In the genomic region with DNA sequence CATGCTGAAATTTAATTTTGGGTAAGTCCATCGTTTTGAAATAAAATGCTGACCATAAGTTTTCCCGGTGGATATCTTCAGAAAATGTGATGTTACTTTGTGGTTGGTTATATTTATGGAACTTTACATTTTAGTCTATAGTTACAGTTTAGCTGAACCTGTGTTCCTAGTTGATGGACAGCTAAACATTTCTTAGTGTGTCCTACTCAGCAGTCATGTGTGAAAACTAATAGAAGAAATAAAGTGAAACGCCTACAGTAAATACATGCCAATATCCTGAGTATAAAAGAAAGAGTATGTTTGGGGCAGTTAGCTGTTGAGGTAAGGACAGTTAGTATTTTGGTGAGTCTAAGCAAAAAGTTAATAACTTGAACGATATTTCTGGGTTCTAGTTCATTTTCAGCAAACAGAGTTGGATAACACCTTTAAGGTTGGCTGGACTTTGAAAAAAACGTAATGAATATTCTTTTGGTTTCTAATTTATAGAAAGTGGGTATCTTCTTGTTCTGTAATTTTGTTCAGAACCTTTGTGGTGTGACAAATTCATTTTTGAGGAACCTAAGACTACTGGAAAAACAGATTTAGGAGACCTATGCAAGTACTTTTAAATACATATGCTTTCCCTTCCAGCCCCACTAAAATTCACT, we compare ENCODE assay signal across 15 cellular contexts. TPM values are rescaled to one million over a fixed set of nuclear protein-coding genes. Genes with fewer than 3 reads are reported as not detected.
A peak's percentile ranks its signal among the peaks of the same experiment; 100 is the strongest.
DNase-seq lines count a peak whose midpoint lies in the region; ATAC-seq, FAIRE-seq and TF ChIP-seq lines count a peak whose summit lies in the region.
"Had no signal": no experiment of that assay in that cellular context is flagged by ENCODE, and none has a peak within 500 bp of the region (broad histone marks: within the 10 kb centered on the region; RNA-seq: fewer than 3 reads in every experiment).

No MANE protein-coding gene starts in this region.

- no peaks in the 10 kb centered on the region for H3K27me3 ChIP-seq in HepG2 (ENCODE audit: control insufficient read depth in 1 of 2, insufficient read depth in 2 of 2, low read length in 2 of 2)
- no peaks in the 10 kb centered on the region for H3K27me3 ChIP-seq in right lobe of liver
- H3K27me3 ChIP-seq in neuronal stem cell (ENCODE audit: control insufficient read depth in 3 of 3, insufficient read depth in 3 of 3, low read depth in 1 of 3, low read length in 3 of 3) = no peaks in the 10 kb centered on the region
- H3K27me3 ChIP-seq: BLaER1 treated with 17β-estradiol and CSF1 and Interleukin-3, amounts not matched to agents 10 nM and 100 nM had no signal

- in situ Hi-C loops in HepG2 (cut with HindIII; ENCODE audit: extremely low pct_ligation_motif_present, low pct_unique_long_range_greater_than_20kb) = no loop called here

- no peak overlapping the region for H3K4me3 ChIP-seq in HepG2 (replicated peaks in 1 of 3; ENCODE audit: insufficient read depth in 1 of 3, low read depth in 2 of 3, low read length in 3 of 3)
- no peak overlapping the region for H3K4me3 ChIP-seq in right lobe of liver
- H3K4me3 ChIP-seq in neuronal stem cell (ENCODE audit: low read length in 2 of 2) = no peak overlapping the region
- H3K4me3 ChIP-seq: BLaER1 treated with 17β-estradiol and CSF1 and Interleukin-3, amounts not matched to agents 10 nM and 100 nM had no signal

- H3K27me3 Mint-ChIP-seq in stimulated activated memory B cell treated with anti-CD40 and anti-IgM and Interleukin-4, amounts not matched to agents 10 μg/mL and 1 μg/mL and 100 μg/mL, for 72 hours = no peaks in the 10 kb centered on the region
- H3K27me3 Mint-ChIP-seq in activated T-cell treated with anti-CD3 and anti-CD28 coated beads, Interleukin-2, amount 50 U/mL, for 24 hours = no peaks in the 10 kb centered on the region

- TF ChIP-seq EP300 in HepG2 (IDR thresholded peaks at IDR 0.05; ENCODE audit: low read depth in 2 of 2, low read length in 2 of 2) (no peak), HepG2 (CRISPR knock-in tag; IDR thresholded peaks at IDR 0.05; ENCODE audit: borderline replicate concordance) (no peak)

- H3K9me3 Mint-ChIP-seq in stimulated activated memory B cell treated with anti-CD40 and anti-IgM and Interleukin-4, amounts not matched to agents 10 μg/mL and 1 μg/mL and 100 μg/mL, for 72 hours = no peaks in the 10 kb centered on the region
- H3K9me3 Mint-ChIP-seq in activated T-cell treated with anti-CD3 and anti-CD28 coated beads, Interleukin-2, amount 50 U/mL, for 24 hours = no peaks in the 10 kb centered on the region

- no peak overlapping the region for H2BK120ac ChIP-seq in neuronal stem cell (ENCODE audit: low read depth, low read length)

- no peak for FAIRE-seq in HepG2 (lab: Jason Lieb, UNC)
- peak; percentile 90 for FAIRE-seq in GM19239 (lab: Jason Lieb, UNC)

- peaks cover 4% of the 10 kb centered on the region for H3K79me1 ChIP-seq in neuronal stem cell (ENCODE audit: low read depth, low read length)

- no peak for DNase-seq in HepG2 (ENCODE audit: low spot score)
- no peak for DNase-seq in right lobe of liver
- DNase-seq in GM19239 (ENCODE audit: insufficient read length, low spot score) = peak; percentile 9
- DNase-seq in Kasumi-1 (lab: John Stamatoyannopoulos, UW) = no peak
- DNase-seq in activated T-cell treated with anti-CD3 and anti-CD28 coated beads, Interleukin-2, amount 50 U/mL, for 24 hours = no peak
- no peak for DNase-seq in neuronal stem cell (ENCODE audit: low spot score)
- DNase-seq: GF-D8, GOT3, Karpas-422, NCI-H1930, NCI-H526 treated with DMSO at 0.1 percent for 48 hours, SHP77 treated with DMSO at 0.1 percent for 48 hours had no signal

- intact Hi-C loops in HepG2 (cut with micrococcal nuclease; ENCODE audit: unreplicated experiment) (no loop called here), right lobe of liver (cut with DNase I) (no loop called here)

- no peak for TF ChIP-seq RAD21 in HepG2 (CRISPR knock-in tag; IDR thresholded peaks at IDR 0.05)

- H3K36me3 Mint-ChIP-seq in stimulated activated memory B cell treated with anti-CD40 and anti-IgM and Interleukin-4, amounts not matched to agents 10 μg/mL and 1 μg/mL and 100 μg/mL, for 72 hours = peaks cover 50% of the 10 kb centered on the region
- H3K36me3 Mint-ChIP-seq in activated T-cell treated with anti-CD3 and anti-CD28 coated beads, Interleukin-2, amount 50 U/mL, for 24 hours (ENCODE audit: low read depth) = peaks cover 58% of the 10 kb centered on the region

- H3K36me3 ChIP-seq in HepG2 (replicated peaks in 1 of 2; ENCODE audit: control insufficient read depth in 1 of 2, insufficient read depth in 2 of 2, low read length in 2 of 2) (peaks cover 4 to 14% of the 10 kb centered on the region in 2 experiments; a peak in 4 of 5 replicates), right lobe of liver (no peaks in the 10 kb centered on the region), neuronal stem cell (replicated peaks in 1 of 2; ENCODE audit: control insufficient read depth in 2 of 2, insufficient read depth in 2 of 2, low read length in 2 of 2) (peaks cover 0 to 51% of the 10 kb centered on the region in 2 donors)

- H3K14ac ChIP-seq in neuronal stem cell (ENCODE audit: low read length) = no peak overlapping the region

- H3K27ac ChIP-seq in HepG2 (ENCODE audit: extremely low read length, insufficient read depth, low read length) (no peak overlapping the region), right lobe of liver (no peak overlapping the region), VCaP (peak overlapping the region; percentile 7; the same call in 1 of the 2 replicates), neuronal stem cell (replicated peaks; ENCODE audit: low read length) (no peak overlapping the region)
- H3K27ac ChIP-seq: BLaER1 treated with 17β-estradiol and CSF1 and Interleukin-3, amounts not matched to agents 10 nM and 100 nM had no signal

- TF ChIP-seq CTCF in HepG2 (CRISPR knock-in tag; IDR thresholded peaks at IDR 0.05) (no peak), right lobe of liver (IDR thresholded peaks at IDR 0.05) (no peak), VCaP (conservative IDR thresholded peaks at IDR 0.05) (no peak)

- no peak overlapping the region for H2BK12ac ChIP-seq in neuronal stem cell (ENCODE audit: low read length)

- H3K9me3 ChIP-seq in HepG2 (ENCODE audit: low read length) = no peaks in the 10 kb centered on the region
- no peaks in the 10 kb centered on the region for H3K9me3 ChIP-seq in right lobe of liver
- peaks cover 0 to 5% of the 10 kb centered on the region in 2 donors for H3K9me3 ChIP-seq in neuronal stem cell (replicated peaks in 1 of 2; ENCODE audit: control insufficient read depth in 2 of 2, insufficient read depth in 1 of 2, low read depth in 1 of 2, low read length in 2 of 2)
- H3K9me3 ChIP-seq: BLaER1 treated with 17β-estradiol and CSF1 and Interleukin-3, amounts not matched to agents 10 nM and 100 nM had no signal

- no TSS peak for BruUV-seq in HepG2 (replicated peaks; lab: Mats Ljungman, UMichigan)

- no peak overlapping the region for H3K18ac ChIP-seq in neuronal stem cell (ENCODE audit: low read length)

- H3K4ac ChIP-seq in neuronal stem cell (ENCODE audit: low read length) = no peak overlapping the region

- no peak overlapping the region for H2BK5ac ChIP-seq in neuronal stem cell (ENCODE audit: low read length)

- H3K4me2 ChIP-seq in HepG2 (ENCODE audit: low read depth, low read length) (no peak overlapping the region), neuronal stem cell (ENCODE audit: insufficient read depth, low read length, poor library complexity, severe bottlenecking) (no peak overlapping the region)
- H3K4me2 ChIP-seq: BLaER1 treated with 17β-estradiol and CSF1 and Interleukin-3, amounts not matched to agents 10 nM and 100 nM had no signal

- H2BK15ac ChIP-seq in neuronal stem cell (ENCODE audit: low read length) = no peak overlapping the region

- CTCF ChIA-PET in HepG2 (lab: Yijun Ruan, JAX; ENCODE audit: low intra/inter-chr PET ratio, low total read pairs) = no interaction called here

- H3K4me3 Mint-ChIP-seq in stimulated activated memory B cell treated with anti-CD40 and anti-IgM and Interleukin-4, amounts not matched to agents 10 μg/mL and 1 μg/mL and 100 μg/mL, for 72 hours = no peak overlapping the region
- H3K4me3 Mint-ChIP-seq in activated T-cell treated with anti-CD3 and anti-CD28 coated beads, Interleukin-2, amount 50 U/mL, for 24 hours = no peak overlapping the region

- POLR2A ChIA-PET in HepG2 (lab: Yijun Ruan, JAX) = interaction anchor here (1.1 kb wide), 1 partner anchor 10 kb away, joined by 4 read pairs; no protein-coding TSS in a partner anchor

- H3K9ac ChIP-seq in HepG2 (ENCODE audit: insufficient read depth, low read depth, low read length) (no peak overlapping the region), neuronal stem cell (ENCODE audit: low read depth, low read length, poor library complexity) (no peak overlapping the region)
- H3K9ac ChIP-seq: BLaER1 treated with 17β-estradiol and CSF1 and Interleukin-3, amounts not matched to agents 10 nM and 100 nM had no signal

- TF ChIP-seq POLR2A in HepG2 (IDR thresholded peaks at IDR 0.05; ENCODE audit: insufficient read depth in 1 of 2, low read depth in 2 of 2, low read length in 2 of 2) (no peak), right lobe of liver (IDR thresholded peaks at IDR 0.05) (no peak)

- H3K4me1 Mint-ChIP-seq in stimulated activated memory B cell treated with anti-CD40 and anti-IgM and Interleukin-4, amounts not matched to agents 10 μg/mL and 1 μg/mL and 100 μg/mL, for 72 hours = peaks cover 87% of the 10 kb centered on the region
- H3K4me1 Mint-ChIP-seq in activated T-cell treated with anti-CD3 and anti-CD28 coated beads, Interleukin-2, amount 50 U/mL, for 24 hours (ENCODE audit: low read depth) = peaks cover 75% of the 10 kb centered on the region

- H3K79me2 ChIP-seq in HepG2 (ENCODE audit: insufficient read depth, low read length) = peaks cover 83% of the 10 kb centered on the region

- H3K4me1 ChIP-seq in HepG2 (ENCODE audit: insufficient read depth, low read length) (peaks cover 71% of the 10 kb centered on the region), right lobe of liver (peaks cover 0 to 20% (median 9%) of the 10 kb centered on the region in 4 donors), neuronal stem cell (ENCODE audit: control insufficient read depth in 2 of 2, insufficient read depth in 1 of 2, low read depth in 1 of 2, low read length in 2 of 2) (peaks cover 7 to 15% of the 10 kb centered on the region in 2 donors)

- peak overlapping the region; percentile 49 for H3K27ac Mint-ChIP-seq in stimulated activated memory B cell treated with anti-CD40 and anti-IgM and Interleukin-4, amounts not matched to agents 10 μg/mL and 1 μg/mL and 100 μg/mL, for 72 hours
- H3K27ac Mint-ChIP-seq in activated T-cell treated with anti-CD3 and anti-CD28 coated beads, Interleukin-2, amount 50 U/mL, for 24 hours = no peak overlapping the region

- no peak for ATAC-seq in HepG2
- no peak for ATAC-seq in right lobe of liver
- ATAC-seq in stimulated activated memory B cell treated with anti-CD40 and anti-IgM and Interleukin-4, amounts not matched to agents 10 μg/mL and 1 μg/mL and 100 μg/mL, for 72 hours = peak; percentile 41

- no peak overlapping the region for H3K23ac ChIP-seq in neuronal stem cell (ENCODE audit: low read depth, low read length, poor library complexity)

- H4K91ac ChIP-seq in neuronal stem cell (ENCODE audit: low read depth, low read length, poor library complexity) = no peak overlapping the region

- peaks cover 15% of the 10 kb centered on the region for H4K20me1 ChIP-seq in HepG2 (ENCODE audit: insufficient read depth, low read length)

- H2AFZ ChIP-seq in HepG2 (ENCODE audit: low read length) = no peak overlapping the region
- no peak overlapping the region for H2AFZ ChIP-seq in neuronal stem cell (ENCODE audit: low read length)

- no peak overlapping the region for H4K8ac ChIP-seq in neuronal stem cell (ENCODE audit: low read depth, low read length)

- WGBS in HepG2 (ENCODE audit: low lambda C conversion rate) = 94% methylated on average over 5 of the region's 5 CpGs
- WGBS in right lobe of liver (ENCODE audit: insufficient coverage, low coverage, low lambda C conversion rate, missing lambda C conversion rate) = 69% methylated on average over 5 of the region's 5 CpGs
- no CpG with 5 or more reads among the region's 5 CpGs for WGBS in neuronal stem cell (ENCODE audit: extremely low coverage in 2 of 2, insufficient read length in 2 of 2, insufficient replicate concordance in 1 of 2), 2 donors

- no peak overlapping the region for H2AK5ac ChIP-seq in neuronal stem cell (ENCODE audit: low read depth, low read length)

RNA-seq across cellular contexts. Expression of a gene that starts 28.7 kb away (rescaled TPM):
- 23.7 and 42.0 TPM in 2 replicates for total RNA-seq in HepG2 (2016; rRNA removed; fragmentation: Illumina TruSeq; extraction: Trizol)
- 14.6 and 17.2 TPM in 2 replicates for total RNA-seq in HepG2 (2016; cell fraction: cytosol; rRNA removed; fragmentation: Illumina TruSeq; extraction: Trizol; ENCODE audit: low read depth)
- total RNA-seq in HepG2 (2016; cell fraction: insoluble cytoplasmic fraction; rRNA removed; fragmentation: Illumina TruSeq; extraction: Trizol) = 20.6 and 37.9 TPM in 2 replicates
- 11.7 and 11.8 TPM in 2 replicates for total RNA-seq in HepG2 (2016; cell fraction: membrane; rRNA removed; fragmentation: Illumina TruSeq; extraction: Trizol)
- 36.1 and 39.0 TPM in 2 replicates for total RNA-seq in HepG2 (2016; cell fraction: nucleus; rRNA removed; fragmentation: Illumina TruSeq; extraction: Trizol)
- 11.3 and 12.4 TPM in 2 replicates for polyA plus RNA-seq in HepG2 (2011; rRNA removed)
- 4.5 and 6.9 TPM in 2 replicates for polyA plus RNA-seq in HepG2 (2011; cell fraction: cytosol; rRNA removed)
- 10.7 and 11.7 TPM in 2 replicates for polyA plus RNA-seq in HepG2 (2011; cell fraction: nucleus; rRNA removed)
- 16.3 and 18.9 TPM in 2 replicates for polyA plus RNA-seq in HepG2 (2012)
- 0.26 and 1.4 TPM in 2 replicates for polyA plus RNA-seq in HepG2 (2016; cell fraction: cytosol; fragmentation: Illumina TruSeq; extraction: Trizol; ENCODE audit: low read depth)
- 15.9 and 16.4 TPM in 2 replicates for polyA plus RNA-seq in HepG2 (2016; cell fraction: insoluble cytoplasmic fraction; fragmentation: Illumina TruSeq; extraction: Trizol; ENCODE audit: low read depth)
- polyA plus RNA-seq in HepG2 (2016; cell fraction: membrane; fragmentation: Illumina TruSeq; extraction: Trizol; ENCODE audit: low read depth) = 1.9 TPM in 2 replicates
- polyA plus RNA-seq in HepG2 (2016; cell fraction: nucleus; fragmentation: Illumina TruSeq; extraction: Trizol; ENCODE audit: insufficient read depth, low read depth) = 16.7 and 17.4 TPM in 2 replicates
- polyA minus RNA-seq in HepG2 (2011; rRNA and poly(A)+ RNA removed; ENCODE audit: low replicate concordance) = 25.3 and 37.1 TPM in 2 replicates
- polyA minus RNA-seq in HepG2 (2011; cell fraction: cytosol; rRNA and poly(A)+ RNA removed) = 37.0 and 39.8 TPM in 2 replicates
- 115 and 122 TPM in 2 replicates for polyA minus RNA-seq in HepG2 (2011; cell fraction: nucleus; rRNA and poly(A)+ RNA removed)
- total RNA-seq in right lobe of liver = 10 to 100 TPM in 5 of 6 experiments, 1 to 10 TPM in 1; 8.6 to 16.3 (median 12.9) TPM
- polyA plus RNA-seq in neuronal stem cell (2013, experiment 1 of 2) = 12.0 TPM
- polyA plus RNA-seq in neuronal stem cell (2013, experiment 2 of 2) = 10.4 TPM
